Comparison of ENCODE assay signal across 8 cellular contexts in the genomic region with DNA sequence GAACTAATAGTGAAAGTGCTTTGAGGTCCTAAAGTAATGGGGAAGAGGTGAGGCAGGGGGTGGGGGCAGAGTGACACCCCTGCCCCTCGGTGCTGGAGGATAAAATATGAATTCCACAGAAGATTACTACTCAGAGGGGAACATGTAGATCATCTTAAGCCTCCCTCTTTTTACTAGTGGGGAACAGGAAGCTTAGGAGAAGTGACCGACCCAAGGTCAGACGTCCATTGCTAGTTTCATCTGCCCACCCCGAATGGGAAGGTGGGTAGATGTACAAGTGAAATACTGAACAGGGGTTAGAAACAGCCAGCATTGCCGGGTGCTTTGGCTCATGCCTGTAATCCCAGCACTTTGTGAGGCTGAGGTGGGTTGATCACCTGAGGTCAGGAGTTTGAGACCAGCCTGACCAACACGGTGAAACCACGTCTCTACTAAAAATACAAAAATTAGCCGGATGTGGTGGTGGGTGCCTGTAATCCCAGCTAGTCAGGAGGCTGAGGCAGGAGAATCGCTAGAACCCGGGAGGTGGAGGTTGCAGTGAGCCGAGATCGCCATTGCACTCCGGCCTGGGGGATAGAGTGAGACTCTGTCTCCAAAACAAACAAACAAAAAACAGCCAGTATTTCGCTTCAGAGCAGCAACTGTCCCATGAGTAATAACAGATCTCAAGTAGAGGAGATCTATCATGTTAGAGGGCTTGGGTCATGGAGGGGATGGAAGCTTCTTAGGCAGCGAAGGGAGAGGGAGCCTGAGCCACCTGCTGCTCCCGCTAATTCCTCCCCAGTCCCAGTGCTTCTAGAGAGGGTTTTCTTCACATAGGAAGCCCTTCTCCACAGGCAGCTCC. TPM values are rescaled to one million over a fixed set of nuclear protein-coding genes. Genes with fewer than 3 reads are reported as not detected.
DNase-seq lines count a peak whose midpoint lies in the region; ATAC-seq and TF ChIP-seq lines count a peak whose summit lies in the region.

No MANE protein-coding gene starts in this region.

- H3K36me3 ChIP-seq in CD8-positive, alpha-beta memory T cell (ENCODE audit: insufficient read depth, low read length): peaks cover 5% of the 10 kb centered on the region
- no peaks in the 10 kb centered on the region for H3K36me3 ChIP-seq in Panc1 (ENCODE audit: control insufficient read depth, insufficient read depth, low read length)

- BruUV-seq in Panc1 (replicated peaks; lab: Mats Ljungman, UMichigan): no TSS peak

- H3K4me1 ChIP-seq in CD8-positive, alpha-beta memory T cell (ENCODE audit: insufficient read depth, low read length): peaks cover 88% of the 10 kb centered on the region
- H3K4me1 ChIP-seq in Panc1 (ENCODE audit: control insufficient read depth, insufficient read depth, low read length): peaks cover 32% of the 10 kb centered on the region

- H3K4me3 Mint-ChIP-seq in CD8-positive, alpha-beta memory T cell: peak overlapping the region in 6 of 7 donors; percentile 82 to 99 (median 90)
- H3K4me3 Mint-ChIP-seq in progenitor cell of endocrine pancreas (ENCODE audit: low read depth): peak overlapping the region; percentile 72

- DNase-seq in CD8-positive, alpha-beta memory T cell: no peak
- no peak for DNase-seq in Panc1 (ENCODE audit: low read depth, low spot score)
- no peak for DNase-seq in epithelial cell of proximal tubule (ENCODE audit: low read depth)
- DNase-seq in progenitor cell of endocrine pancreas (ENCODE audit: low spot score, unreplicated experiment): no peak
- no peak for DNase-seq in medulla oblongata (ENCODE audit: extremely low spot score)
- no peak for DNase-seq in inferior parietal cortex (ENCODE audit: extremely low spot score)

- H3K9me3 ChIP-seq in CD8-positive, alpha-beta memory T cell (ENCODE audit: low read length): no peaks in the 10 kb centered on the region
- no peaks in the 10 kb centered on the region for H3K9me3 ChIP-seq in Panc1 (ENCODE audit: control insufficient read depth, insufficient read depth, low read depth, low read length)

- H3K4me1 Mint-ChIP-seq in CD8-positive, alpha-beta memory T cell: peaks cover 84 to 96% (median 86%) of the 10 kb centered on the region in 3 donors
- peaks cover 50% of the 10 kb centered on the region for H3K4me1 Mint-ChIP-seq in progenitor cell of endocrine pancreas (ENCODE audit: low read depth)

- H3K27me3 Mint-ChIP-seq in CD8-positive, alpha-beta memory T cell: no peaks in the 10 kb centered on the region
- H3K27me3 Mint-ChIP-seq in progenitor cell of endocrine pancreas: peaks cover 5% of the 10 kb centered on the region

- no peaks in the 10 kb centered on the region for H3K27me3 ChIP-seq in CD8-positive, alpha-beta memory T cell (ENCODE audit: insufficient read depth, low read length, poor library complexity, severe bottlenecking)
- H3K27me3 ChIP-seq in Panc1 (ENCODE audit: control insufficient read depth, insufficient read depth, low read length): no peaks in the 10 kb centered on the region

- no peak for TF ChIP-seq CTCF in Panc1 (IDR thresholded peaks at IDR 0.05)
- no peak for TF ChIP-seq CTCF in epithelial cell of proximal tubule (conservative IDR thresholded peaks at IDR 0.05; ENCODE audit: low read depth, low read length)
- TF ChIP-seq CTCF in progenitor cell of endocrine pancreas (IDR thresholded peaks at IDR 0.05; ENCODE audit: unreplicated experiment): no peak

- CTCF ChIA-PET in CD8-positive, alpha-beta memory T cell (lab: Charles Lee): interaction anchor here (0.8 to 12.4 kb wide), 8 partner anchors 10 to 147 kb away, joined by 3 to 191 read pairs (median 8); a partner anchor contains a TSS
- CTCF ChIA-PET in Panc1 (lab: Charles Lee): interaction anchor here (0.5 to 1.1 kb wide), 4 partner anchors 10 to 84 kb away, joined by 3 to 5 read pairs (median 4); no protein-coding TSS in a partner anchor

- H3K4me3 ChIP-seq in CD8-positive, alpha-beta memory T cell (ENCODE audit: low read length): peak overlapping the region; percentile 94
- H3K4me3 ChIP-seq in Panc1 (ENCODE audit: low read depth in 2 of 2, low read length in 2 of 2) (peak overlapping the region; percentile 87 to 98; a peak in 3 of 4 replicates), epithelial cell of proximal tubule (ENCODE audit: low read depth, low read length) (peak overlapping the region; percentile 79)

- peaks cover 0 to 10% (median 2%) of the 10 kb centered on the region in 3 donors for H3K36me3 Mint-ChIP-seq in CD8-positive, alpha-beta memory T cell
- no peaks in the 10 kb centered on the region for H3K36me3 Mint-ChIP-seq in progenitor cell of endocrine pancreas (ENCODE audit: insufficient read depth)

- no peak for ATAC-seq in Panc1
- no peak for ATAC-seq in GM19351 (IDR thresholded peaks at IDR 0.05; ENCODE audit: unreplicated experiment)
- ATAC-seq in HG03460 (IDR thresholded peaks at IDR 0.05; ENCODE audit: unreplicated experiment): no peak

- no peaks in the 10 kb centered on the region for H3K9me3 Mint-ChIP-seq in CD8-positive, alpha-beta memory T cell
- no peaks in the 10 kb centered on the region for H3K9me3 Mint-ChIP-seq in progenitor cell of endocrine pancreas (ENCODE audit: low read depth)

- POLR2A ChIA-PET in CD8-positive, alpha-beta memory T cell (lab: Charles Lee): interaction anchor here (0.5 to 3.8 kb wide), 8 partner anchors 8 to 84 kb away, joined by 3 to 60 read pairs (median 4); a partner anchor contains a TSS
- POLR2A ChIA-PET in Panc1 (lab: Charles Lee): interaction anchor here (0.6 to 1.6 kb wide), 4 partner anchors 12 to 635 kb away, joined by 3 to 13 read pairs (median 7); a partner anchor contains a TSS

- intact Hi-C loops in Panc1 (cut with micrococcal nuclease; ENCODE audit: unreplicated experiment): no loop called here

- peak overlapping the region; percentile 81 to 100 (median 95) for H3K27ac Mint-ChIP-seq in CD8-positive, alpha-beta memory T cell
- H3K27ac Mint-ChIP-seq in progenitor cell of endocrine pancreas: peak overlapping the region; percentile 96

- H3K27ac ChIP-seq in CD8-positive, alpha-beta memory T cell (ENCODE audit: low read depth, low read length): peak overlapping the region; percentile 88
- H3K27ac ChIP-seq in Panc1 (ENCODE audit: low read length): peak overlapping the region; percentile 89

- in situ Hi-C loops in Panc1 (cut with HindIII; ENCODE audit: low pct_unique_long_range_greater_than_20kb, low sequenced_read_pairs): no loop called here

RNA-seq across cellular contexts. Expression of a gene that starts 1.2 kb away (rescaled TPM):
- total RNA-seq in CD8-positive, alpha-beta memory T cell: 10 to 100 TPM; 10.0 to 10.2 TPM
- 10.4 TPM for polyA plus RNA-seq in CD8-positive, alpha-beta memory T cell
- 8.8 TPM for total RNA-seq in Panc1 (2021; ENCODE audit: unreplicated experiment)
- 8.6 TPM for polyA plus RNA-seq in Panc1 (2012; ENCODE audit: insufficient read length)
- 0.40 and 1.2 TPM in 2 replicates for total RNA-seq in epithelial cell of proximal tubule
- total RNA-seq in progenitor cell of endocrine pancreas: 2.4 and 2.6 TPM in 2 replicates

RNA-seq across cellular contexts. Expression of a gene that starts 20.2 kb away (rescaled TPM):
- total RNA-seq in CD8-positive, alpha-beta memory T cell: 10 to 100 TPM; 88.6 to 91.5 TPM
- polyA plus RNA-seq in CD8-positive, alpha-beta memory T cell: 13.5 TPM
- total RNA-seq in Panc1 (2021; ENCODE audit: unreplicated experiment) (96.3 TPM), epithelial cell of proximal tubule (44.5 and 59.3 TPM in 2 replicates), progenitor cell of endocrine pancreas (137 and 143 TPM in 2 replicates)
- polyA plus RNA-seq in Panc1 (2012; ENCODE audit: insufficient read length): 48.8 TPM

RNA-seq across cellular contexts. Expression of a gene that starts 38.7 kb away (rescaled TPM):
- 100 to 1,000 TPM; 100 to 101 TPM for total RNA-seq in CD8-positive, alpha-beta memory T cell
- 47.4 TPM for polyA plus RNA-seq in CD8-positive, alpha-beta memory T cell
- total RNA-seq in Panc1 (2021; ENCODE audit: unreplicated experiment) (97.4 TPM), epithelial cell of proximal tubule (40.9 and 58.9 TPM in 2 replicates), progenitor cell of endocrine pancreas (121 and 122 TPM in 2 replicates)
- 52.3 TPM for polyA plus RNA-seq in Panc1 (2012; ENCODE audit: insufficient read length)

RNA-seq across cellular contexts. Expression of a gene that starts 38.8 kb away (rescaled TPM):
- total RNA-seq in CD8-positive, alpha-beta memory T cell: 10 to 100 TPM; 12.6 to 13.2 TPM
- 17.0 TPM for polyA plus RNA-seq in CD8-positive, alpha-beta memory T cell
- total RNA-seq in Panc1 (2021; ENCODE audit: unreplicated experiment): 11.7 TPM
- polyA plus RNA-seq in Panc1 (2012; ENCODE audit: insufficient read length): 13.6 TPM
- total RNA-seq in epithelial cell of proximal tubule: 3.8 and 5.4 TPM in 2 replicates
- total RNA-seq in progenitor cell of endocrine pancreas: 21.3 and 25.0 TPM in 2 replicates

RNA-seq across cellular contexts. Expression of a gene that starts 47.4 kb away (rescaled TPM):
- 100 to 1,000 TPM; 118 to 121 TPM for total RNA-seq in CD8-positive, alpha-beta memory T cell
- 51.2 TPM for polyA plus RNA-seq in CD8-positive, alpha-beta memory T cell
- total RNA-seq in Panc1 (2021; ENCODE audit: unreplicated experiment): 93.9 TPM
- polyA plus RNA-seq in Panc1 (2012; ENCODE audit: insufficient read length): 89.2 TPM
- 90.0 and 98.6 TPM in 2 replicates for total RNA-seq in epithelial cell of proximal tubule
- 143 and 161 TPM in 2 replicates for total RNA-seq in progenitor cell of endocrine pancreas
